ENCODE assay signal across 17 cellular contexts in genomic region chr20:57421258-57422220, GRCh38.
"Had no signal": no experiment of that assay in that cellular context is flagged by ENCODE, and none has a peak within 500 bp of the region (broad histone marks: within the 10 kb centered on the region; RNA-seq: fewer than 3 reads in every experiment).

No MANE protein-coding gene starts in this region.

- H3K9me3 Mint-ChIP-seq: activated CD4-positive, alpha-beta T cell treated with anti-CD3 and anti-CD28 coated beads, Interleukin-2, amount 10 ng/mL, durations not matched to agents 24 days and 14 days; activated naive CD4-positive, alpha-beta T cell treated with anti-CD3 and anti-CD28 coated beads, Interleukin-2, amount 50 U/mL, for 72 hours; dendritic cell treated with granulocyte-macrophage colony-stimulating factor and Interleukin-4, amounts not matched to agents 40 ng/mL and 50 ng/mL, for 4 days; stimulated activated naive B cell treated with anti-CD40 and anti-IgM and Interleukin-4, amounts not matched to agents 10 μg/mL and 1 μg/mL and 100 μg/mL, for 72 hours; T-helper 2 cell treated with Interferon-gamma antibody and Interleukin-4, amounts not matched to agents 5 μg/mL and 100 μg/mL, for 36 hours had no signal

- DNase-seq: activated CD4-positive, alpha-beta T cell treated with anti-CD3 and anti-CD28 coated beads, Interleukin-2, amount 10 ng/mL, durations not matched to agents 24 days and 14 days; activated CD8-positive, alpha-beta memory T cell treated with anti-CD3 and anti-CD28 coated beads, Interleukin-2, amount 50 U/mL, for 4 hours; activated effector memory CD4-positive, alpha-beta T cell treated with anti-CD3 and anti-CD28 coated beads, Interleukin-2, amount 50 U/mL, for 16 hours; activated T-cell treated with anti-CD3 and anti-CD28 coated beads, Interleukin-2, amount 50 U/mL, for 72 hours; adrenal gland; effector CD8-positive, alpha-beta T cell; stimulated activated CD4-positive, alpha-beta T cell treated with anti-CD3 and anti-CD28 coated beads, Interleukin-4, amount 100 ng/mL, for 24 hours; stimulated activated naive B cell treated with anti-CD40 and anti-IgM and Interleukin-4, amounts not matched to agents 10 μg/mL and 1 μg/mL and 100 μg/mL, for 72 hours; substantia nigra; uterus had no signal

- H3K4me3 Mint-ChIP-seq: activated CD4-positive, alpha-beta T cell treated with anti-CD3 and anti-CD28 coated beads, Interleukin-2, amount 10 ng/mL, durations not matched to agents 24 days and 14 days; activated T-cell treated with anti-CD3 and anti-CD28 coated beads, Interleukin-2, amount 50 U/mL, for 72 hours; dendritic cell treated with granulocyte-macrophage colony-stimulating factor and Interleukin-4, amounts not matched to agents 40 ng/mL and 50 ng/mL, for 4 days; memory B cell; stimulated activated naive B cell treated with anti-CD40 and anti-IgM and Interleukin-4, amounts not matched to agents 10 μg/mL and 1 μg/mL and 100 μg/mL, for 72 hours; T-helper 2 cell treated with Interferon-gamma antibody and Interleukin-4, amounts not matched to agents 5 μg/mL and 100 μg/mL, for 36 hours had no signal

- H3K27me3 Mint-ChIP-seq: stimulated activated naive B cell treated with anti-CD40 and anti-IgM and Interleukin-4, amounts not matched to agents 10 μg/mL and 1 μg/mL and 100 μg/mL, for 72 hours had no signal

- H3K36me3 Mint-ChIP-seq: activated naive CD4-positive, alpha-beta T cell treated with anti-CD3 and anti-CD28 coated beads, Interleukin-2, amount 50 U/mL, for 72 hours; memory B cell; stimulated activated naive B cell treated with anti-CD40 and anti-IgM and Interleukin-4, amounts not matched to agents 10 μg/mL and 1 μg/mL and 100 μg/mL, for 72 hours had no signal

- ATAC-seq: esophagus mucosa; gastroesophageal sphincter; pancreas; stimulated activated naive B cell treated with anti-CD40 and anti-IgM and Interleukin-4, amounts not matched to agents 10 μg/mL and 1 μg/mL and 100 μg/mL, for 72 hours had no signal

- H3K27ac Mint-ChIP-seq: activated CD4-positive, alpha-beta T cell treated with anti-CD3 and anti-CD28 coated beads, Interleukin-2, amount 10 ng/mL, durations not matched to agents 24 days and 14 days; activated T-cell treated with anti-CD3 and anti-CD28 coated beads, Interleukin-2, amount 50 U/mL, for 72 hours; dendritic cell treated with granulocyte-macrophage colony-stimulating factor and Interleukin-4, amounts not matched to agents 40 ng/mL and 50 ng/mL, for 4 days; memory B cell; stimulated activated naive B cell treated with anti-CD40 and anti-IgM and Interleukin-4, amounts not matched to agents 10 μg/mL and 1 μg/mL and 100 μg/mL, for 72 hours; T-helper 2 cell treated with Interferon-gamma antibody and Interleukin-4, amounts not matched to agents 5 μg/mL and 100 μg/mL, for 36 hours had no signal
